1 cellular context compared by ENCODE assay signal in the genomic region with DNA sequence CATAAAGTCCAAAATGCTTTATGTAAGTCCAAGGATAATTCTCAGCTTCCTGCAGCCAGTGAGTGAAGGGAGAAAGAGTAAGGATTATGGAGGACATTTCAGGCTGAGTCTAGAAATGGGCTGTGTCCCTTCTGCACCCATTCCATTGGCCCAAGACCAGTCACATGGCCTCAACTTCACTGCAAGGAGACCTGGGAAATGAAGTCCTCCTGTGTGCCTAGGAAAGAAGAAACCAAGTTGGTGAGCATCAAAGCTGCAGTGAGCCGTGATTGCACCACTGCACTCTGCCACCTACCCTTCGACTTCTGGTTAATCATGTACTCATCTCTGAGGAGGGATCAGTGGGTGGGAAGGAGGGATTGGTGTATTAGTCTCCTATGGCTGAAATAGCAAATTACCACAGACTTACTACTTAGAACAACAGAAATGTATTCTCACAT.
TF ChIP-seq lines count a peak whose summit lies in the region.

No MANE protein-coding gene starts in this region.

TF ChIP-seq in HepG2, 621 proteins besides CTCF, POLR2A, EP300 and RAD21 (continued from another document):
- peak; percentile 93 for TF ChIP-seq ZNF143 (CRISPR knock-in tag; IDR thresholded peaks at IDR 0.05)
- peak; percentile 43; the same call in 1 of the 2 replicates for TF ChIP-seq FOXK1 (CRISPR knock-in tag; IDR thresholded peaks at IDR 0.05; ENCODE audit: borderline replicate concordance, low read depth)
